ENCODE assay signal across 17 cellular contexts in genomic region chr3:20739814-20740213, GRCh38.
DNase-seq lines count a peak whose midpoint lies in the region; ATAC-seq, FAIRE-seq and TF ChIP-seq lines count a peak whose summit lies in the region.
"Had no signal": no experiment of that assay in that cellular context is flagged by ENCODE, and none has a peak within 500 bp of the region (broad histone marks: within the 10 kb centered on the region; RNA-seq: fewer than 3 reads in every experiment).

No MANE protein-coding gene starts in this region.

- H3K4me3 ChIP-seq in PC-3 (ENCODE audit: low read length) (no peak overlapping the region), fibroblast of pulmonary artery (replicated peaks; ENCODE audit: low read depth, low read length) (no peak overlapping the region), small intestine (ENCODE audit: low read depth in 1 of 2, low read length in 2 of 2) (no peak overlapping the region)
- H3K4me3 ChIP-seq: SJCRH30 had no signal

- CTCF ChIA-PET in PC-3 (lab: Charles Lee) = no interaction called here

- intact Hi-C loops in PC-3 (cut with micrococcal nuclease) (loop anchor here (2.0 kb wide), 1 partner anchor 227 kb away; no protein-coding TSS in a partner anchor), sciatic nerve (cut with DNase I) (loop anchor here (10.0 kb wide), 1 partner anchor 615 kb away; no protein-coding TSS in a partner anchor)

- no peaks in the 10 kb centered on the region for H3K9me3 ChIP-seq in PC-3 (ENCODE audit: low read length)
- no peaks in the 10 kb centered on the region for H3K9me3 ChIP-seq in small intestine (ENCODE audit: control insufficient read depth, low read depth)
- H3K9me3 ChIP-seq: SJCRH30 had no signal

- H3K36me3 ChIP-seq in PC-3 (ENCODE audit: low read depth, low read length) (no peaks in the 10 kb centered on the region), small intestine (ENCODE audit: control insufficient read depth in 2 of 2, insufficient read depth in 2 of 2, low read length in 2 of 2) (no peaks in the 10 kb centered on the region)
- H3K36me3 ChIP-seq: SJCRH30 had no signal

- BruUV-seq in PC-3 (replicated peaks; lab: Mats Ljungman, UMichigan) = no TSS peak

- H3K9me2 ChIP-seq in PC-3 (replicated peaks; ENCODE audit: low read length) = no peaks in the 10 kb centered on the region

- H3K9ac ChIP-seq in PC-3 (ENCODE audit: low read length) = no peak overlapping the region

- DNase-seq in NCI-H82 (lab: John Stamatoyannopoulos, UW) (peak; percentile 1), NCI-H82 treated with DMSO at 0.1 percent for 48 hours (lab: John Stamatoyannopoulos, UW; ENCODE audit: unreplicated experiment) (no peak), PC-3 (no peak), fibroblast of pulmonary artery (ENCODE audit: low read depth) (peak; percentile 8), small intestine (peak; percentile 1), sciatic nerve (ENCODE audit: low spot score) (no peak), OCI-M2 (lab: John Stamatoyannopoulos, UW; ENCODE audit: unreplicated experiment) (no peak)
- DNase-seq in stimulated activated CD4-positive, alpha-beta T cell treated with anti-CD3 and anti-CD28 coated beads, Interleukin-4, amount 100 ng/mL, for 24 hours = no peak
- DNase-seq: activated CD4-positive, alpha-beta T cell treated with anti-CD3 and anti-CD28 coated beads, Interleukin-2, amount 50 U/mL, for 1 hour; activated naive CD8-positive, alpha-beta T cell treated with anti-CD3 and anti-CD28 coated beads, Interleukin-2, amount 10 ng/mL, durations not matched to agents 7 days and 5 days; activated T-cell treated with anti-CD3 and anti-CD28 coated beads, Interleukin-2, amount 50 U/mL, for 24 hours; cerebellar nuclear complex; COR-L47; NK-92 treated with Interleukin-12 subunit alpha and Interleukin-12 subunit beta, amount 100 ng/mL, for 24 hours; SJCRH30; stimulated activated CD4-positive, alpha-beta T cell treated with anti-CD3 and anti-CD28 coated beads, Interleukin-15, amount 100 ng/mL, for 24 hours; substantia nigra had no signal

- H3K27ac ChIP-seq in PC-3 (ENCODE audit: low read length) (no peak overlapping the region), small intestine (ENCODE audit: low read depth in 1 of 2, low read length in 1 of 2) (no peak overlapping the region)
- H3K27ac ChIP-seq: SJCRH30 had no signal

- H3K4me1 ChIP-seq in PC-3 (ENCODE audit: insufficient read depth, low read length) = no peaks in the 10 kb centered on the region
- H3K4me1 ChIP-seq in small intestine (ENCODE audit: control insufficient read depth in 2 of 2, insufficient read depth in 1 of 2, low read depth in 1 of 2, low read length in 1 of 2) = no peaks in the 10 kb centered on the region
- H3K4me1 ChIP-seq: SJCRH30 had no signal

- FAIRE-seq in small intestine (lab: Jason Lieb, UNC) = no peak

- POLR2A ChIA-PET in PC-3 (lab: Charles Lee; ENCODE audit: unreplicated experiment) = no interaction called here

- no peak overlapping the region for H3K4me2 ChIP-seq in PC-3 (ENCODE audit: low read length)

- ATAC-seq in PC-3 (no peak; the same call in 1 of the 2 replicates), sciatic nerve (no peak)

- no peaks in the 10 kb centered on the region for H4K20me1 ChIP-seq in PC-3 (ENCODE audit: low read length)

- H3K79me2 ChIP-seq in PC-3 (ENCODE audit: low read length) = no peaks in the 10 kb centered on the region

- H3K27me3 ChIP-seq in PC-3 (ENCODE audit: low read length) (no peaks in the 10 kb centered on the region), small intestine (ENCODE audit: control insufficient read depth in 2 of 2, insufficient read depth in 2 of 2, low read length in 2 of 2) (no peaks in the 10 kb centered on the region)
- H3K27me3 ChIP-seq: SJCRH30 had no signal

- H2AFZ ChIP-seq in PC-3 (ENCODE audit: low read length) = no peak overlapping the region

- H3F3A ChIP-seq in PC-3 (ENCODE audit: low read length, unreplicated experiment) = no peaks in the 10 kb centered on the region

- TF ChIP-seq CTCF in PC-3 (conservative IDR thresholded peaks at IDR 0.05; ENCODE audit: low read depth, low read length) (0 out of 2 replicates have a peak, but pooled peaks have one; percentile 18), fibroblast of pulmonary artery (IDR thresholded peaks at IDR 0.05; ENCODE audit: low read length, missing control alignments) (peak; percentile 13)

Comparison
In these comparisons a context has a peak if more than half of its experiments do, and no peak if none do; other contexts are left out.
1. DNase-seq: peak in NCI-H82 (single experiment), fibroblast of pulmonary artery (single experiment) and small intestine (single experiment); none in NCI-H82 treated with DMSO at 0.1 percent for 48 hours (single experiment), PC-3 (single experiment), sciatic nerve (single experiment), OCI-M2 (single experiment) and stimulated activated CD4-positive, alpha-beta T cell treated with anti-CD3 and anti-CD28 coated beads, Interleukin-4, amount 100 ng/mL, for 24 hours (single experiment).